8 cellular contexts compared by ENCODE assay signal in the genomic region with DNA sequence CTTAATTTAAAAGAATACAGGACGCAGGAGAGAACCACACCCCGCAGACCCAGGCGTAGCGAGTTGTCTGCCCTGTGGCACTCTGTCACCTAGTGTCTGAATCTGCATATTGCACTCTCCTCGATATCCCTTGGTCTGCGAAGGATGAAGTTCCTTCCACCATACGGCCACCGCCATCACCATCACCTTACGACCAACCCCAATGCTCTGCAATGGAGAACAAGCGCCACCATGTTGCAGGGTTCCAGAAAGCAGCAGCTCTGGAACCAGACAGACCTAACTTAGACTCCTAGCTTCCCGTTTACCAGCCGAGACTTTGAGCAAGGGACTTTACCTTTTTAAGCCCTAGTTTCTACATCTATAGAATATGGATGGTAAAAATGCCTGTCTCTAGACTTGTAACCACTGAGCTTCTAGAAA.
A peak's percentile ranks its signal among the peaks of the same experiment; 100 is the strongest.
DNase-seq lines count a peak whose midpoint lies in the region; ATAC-seq and TF ChIP-seq lines count a peak whose summit lies in the region.

No MANE protein-coding gene starts in this region.

- no peaks in the 10 kb centered on the region for H3K27me3 Mint-ChIP-seq in neural crest cell (ENCODE audit: low read depth)

- no peak overlapping the region for H3K4me3 Mint-ChIP-seq in neural crest cell

- peak; percentile 47 for ATAC-seq in HG02763 (IDR thresholded peaks at IDR 0.05; ENCODE audit: unreplicated experiment)
- no peak for ATAC-seq in HG03354 (IDR thresholded peaks at IDR 0.05; ENCODE audit: poor library complexity, severe bottlenecking, unreplicated experiment)

- DNase-seq in activated T-cell treated with anti-CD3 and anti-CD28 coated beads for 48 hours (ENCODE audit: low read depth) (peak; percentile 18), NCI-H2196 (lab: John Stamatoyannopoulos, UW; ENCODE audit: unreplicated experiment) (peak; percentile 94), fibroblast of pulmonary artery (ENCODE audit: low read depth) (peak; percentile 77), neural crest cell (ENCODE audit: low read depth, low spot score) (peak; percentile 44)
- DNase-seq in activated T-cell treated with anti-CD3 and anti-CD28 coated beads, Interleukin-2, amount 50 U/mL, for 1 hour = no peak
- peak; percentile 53 for DNase-seq in activated CD4-positive, alpha-beta T cell treated with anti-CD3 and anti-CD28 coated beads for 48 hours

- H3K36me3 Mint-ChIP-seq in neural crest cell (ENCODE audit: low read depth) = no peaks in the 10 kb centered on the region

- H3K4me1 Mint-ChIP-seq in neural crest cell = peaks cover 6% of the 10 kb centered on the region

- H3K4me3 ChIP-seq in fibroblast of pulmonary artery (replicated peaks; ENCODE audit: low read depth, low read length) = no peak overlapping the region

- H3K9me3 Mint-ChIP-seq in neural crest cell = no peaks in the 10 kb centered on the region

- no peak overlapping the region for H3K27ac Mint-ChIP-seq in neural crest cell (ENCODE audit: unreplicated experiment)

- TF ChIP-seq CTCF in fibroblast of pulmonary artery (IDR thresholded peaks at IDR 0.05; ENCODE audit: low read length, missing control alignments) (peak; percentile 88), neural crest cell (conservative IDR thresholded peaks at IDR 0.05) (peak; percentile 68)
